In genomic region chr9:123044556-123044955, GRCh38 we compare ENCODE assay signal across 19 cellular contexts. TPM values are rescaled to one million over a fixed set of nuclear protein-coding genes. Genes with fewer than 3 reads are reported as not detected.
DNase-seq lines count a peak whose midpoint lies in the region; ATAC-seq, FAIRE-seq and TF ChIP-seq lines count a peak whose summit lies in the region.
"Had no signal": no experiment of that assay in that cellular context is flagged by ENCODE, and none has a peak within 500 bp of the region (broad histone marks: within the 10 kb centered on the region; RNA-seq: fewer than 3 reads in every experiment).

No MANE protein-coding gene starts in this region.

- intact Hi-C loops in uterus (cut with DNase I; ENCODE audit: low total_unique reads), result no loop called here
- intact Hi-C loops in Right ventricle myocardium superior (cut with DNase I), result no loop called here

- H3K36me3 ChIP-seq in brain microvascular endothelial cell (replicated peaks) (no peaks in the 10 kb centered on the region), uterus (no peaks in the 10 kb centered on the region)
- H3K36me3 ChIP-seq: neural progenitor cell had no signal

- no peaks in the 10 kb centered on the region for H3K27me3 ChIP-seq in brain microvascular endothelial cell (replicated peaks)
- H3K27me3 ChIP-seq in uterus, result no peaks in the 10 kb centered on the region
- H3K27me3 ChIP-seq: neural progenitor cell had no signal

- ATAC-seq in GM21619 (IDR thresholded peaks at IDR 0.05; ENCODE audit: unreplicated experiment), result no peak
- ATAC-seq in Right ventricle myocardium superior (ENCODE audit: poor library complexity), result no peak
- ATAC-seq: left ventricle myocardium superior, Panc1, sciatic nerve had no signal

- TF ChIP-seq POLR2A in H54 (IDR thresholded peaks at IDR 0.05; ENCODE audit: low read depth, low read length) (no peak), uterus (IDR thresholded peaks at IDR 0.05) (no peak)

- DNase-seq in H54 (ENCODE audit: insufficient read length, low spot score), result no peak
- DNase-seq in brain microvascular endothelial cell, result peak; percentile 25
- DNase-seq in foreskin melanocyte, result peak; percentile 72
- DNase-seq in uterus, result no peak
- DNase-seq in NCI-H2107 (lab: John Stamatoyannopoulos, UW), result no peak
- no peak for DNase-seq in Right ventricle myocardium superior
- DNase-seq: activated CD4-positive, alpha-beta T cell treated with anti-CD3 and anti-CD28 coated beads for 48 hours; activated T-cell treated with anti-CD3 and anti-CD28 coated beads, Interleukin-2, amount 50 U/mL, for 48 hours; amygdala; effector memory CD4-positive, alpha-beta T cell; left ventricle myocardium superior; NCI-H1105 treated with DMSO at 0.1 percent for 48 hours; NCI-H345; stimulated activated naive CD4-positive, alpha-beta T cell treated with Interleukin-2 at 50 U/mL for 16 hours; T-helper 2 cell had no signal

- H3K4me3 ChIP-seq in brain microvascular endothelial cell (ENCODE audit: low read depth, low read length) (no peak overlapping the region), uterus (no peak overlapping the region)
- H3K4me3 ChIP-seq: neural progenitor cell had no signal

- in situ Hi-C loops in brain microvascular endothelial cell (cut with HindIII; ENCODE audit: low pct_ligation_motif_present, low sequenced_read_pairs), result no loop called here

- H3K9me3 ChIP-seq in uterus, result no peaks in the 10 kb centered on the region

- H3K4me1 ChIP-seq in uterus, result no peaks in the 10 kb centered on the region
- H3K4me1 ChIP-seq: neural progenitor cell had no signal

- H3K27ac ChIP-seq in brain microvascular endothelial cell (no peak overlapping the region), uterus (peak overlapping the region; percentile 61 to 78)
- H3K27ac ChIP-seq: neural progenitor cell had no signal

- peak; percentile 87 for FAIRE-seq in H54 (lab: Jason Lieb, UNC)

- no peak for TF ChIP-seq CTCF in brain microvascular endothelial cell (IDR thresholded peaks at IDR 0.05; ENCODE audit: low read depth, low read length, missing control alignments)
- no peak for TF ChIP-seq CTCF in uterus (IDR thresholded peaks at IDR 0.05)

RNA-seq across cellular contexts. Expression of gene GPR21, which starts 11.1 kb away (rescaled TPM):
- total RNA-seq in uterus (1 to 10 TPM in 3 of 4 donors, not detected in 1; 1.5 to 7.2 (median 4.3) TPM), Right ventricle myocardium superior (not detected)

Comparison
In these comparisons a context has a peak if more than half of its experiments do, and no peak if none do; other contexts are left out.
1. DNase-seq: peak in brain microvascular endothelial cell (single experiment) and foreskin melanocyte (single experiment); none in H54 (single experiment), uterus (0 of 2), NCI-H2107 (single experiment) and Right ventricle myocardium superior (single experiment).